ENCODE assay signal across 8 cellular contexts in genomic region chrX:101932249-101932570, GRCh38. TPM values are rescaled to one million over a fixed set of nuclear protein-coding genes. Genes with fewer than 3 reads are reported as not detected.
DNase-seq lines count a peak whose midpoint lies in the region; ATAC-seq and TF ChIP-seq lines count a peak whose summit lies in the region.

No MANE protein-coding gene starts in this region.

- DNase-seq in cardiac muscle cell (ENCODE audit: low read depth in 1 of 2, low spot score in 1 of 2) (no peak), Right ventricle myocardium inferior (ENCODE audit: missing footprints) (no peak), memory B cell (ENCODE audit: low spot score in 2 of 2) (no peak), type B pancreatic cell (ENCODE audit: extremely low spot score, unreplicated experiment) (no peak), COLO668 (lab: John Stamatoyannopoulos, UW; ENCODE audit: unreplicated experiment) (no peak), SIG-M5 (lab: John Stamatoyannopoulos, UW) (no peak)

- no peak for TF ChIP-seq CTCF in cardiac muscle cell (IDR thresholded peaks at IDR 0.05; ENCODE audit: low read depth, low read length)
- no peak for TF ChIP-seq CTCF in type B pancreatic cell (conservative IDR thresholded peaks at IDR 0.05)

- H3K4me3 Mint-ChIP-seq in activated naive CD8-positive, alpha-beta T cell = peak overlapping the region; percentile 88
- H3K4me3 Mint-ChIP-seq in memory B cell = peak overlapping the region; percentile 83
- H3K4me3 Mint-ChIP-seq in type B pancreatic cell = peak overlapping the region; percentile 87

- H3K4me3 ChIP-seq in cardiac muscle cell = peak overlapping the region; percentile 54

- peaks cover 24% of the 10 kb centered on the region for H3K4me1 Mint-ChIP-seq in activated naive CD8-positive, alpha-beta T cell (ENCODE audit: low read depth)
- H3K4me1 Mint-ChIP-seq in memory B cell = peaks cover 9% of the 10 kb centered on the region
- H3K4me1 Mint-ChIP-seq in type B pancreatic cell (ENCODE audit: unreplicated experiment) = no peaks in the 10 kb centered on the region

- H3K36me3 ChIP-seq in cardiac muscle cell = no peaks in the 10 kb centered on the region

- H3K9me3 ChIP-seq in cardiac muscle cell (ENCODE audit: low read depth) = no peaks in the 10 kb centered on the region

- no peak for ATAC-seq in Right ventricle myocardium inferior
- no peak for ATAC-seq in memory B cell (ENCODE audit: low read depth)
- ATAC-seq in GM21526 (IDR thresholded peaks at IDR 0.05; ENCODE audit: low FRiP score, unreplicated experiment) = no peak

- H3K27ac ChIP-seq in cardiac muscle cell = no peak overlapping the region

- peaks cover 4% of the 10 kb centered on the region for H3K9me3 Mint-ChIP-seq in activated naive CD8-positive, alpha-beta T cell (ENCODE audit: low read depth)
- H3K9me3 Mint-ChIP-seq in memory B cell = peaks cover 7% of the 10 kb centered on the region
- peaks cover 4% of the 10 kb centered on the region for H3K9me3 Mint-ChIP-seq in type B pancreatic cell

- no peaks in the 10 kb centered on the region for H3K4me1 ChIP-seq in cardiac muscle cell (ENCODE audit: low read depth)

- intact Hi-C loops in Right ventricle myocardium inferior (cut with DNase I) = loop anchor here (10.0 kb wide), 1 partner anchor 517 kb away; no protein-coding TSS in a partner anchor

- no peaks in the 10 kb centered on the region for H3K27me3 ChIP-seq in cardiac muscle cell

- H3K27ac Mint-ChIP-seq in activated naive CD8-positive, alpha-beta T cell = peak overlapping the region; percentile 94
- peak overlapping the region; percentile 96 for H3K27ac Mint-ChIP-seq in memory B cell
- H3K27ac Mint-ChIP-seq in type B pancreatic cell = peak overlapping the region; percentile 57

- H3K27me3 Mint-ChIP-seq in activated naive CD8-positive, alpha-beta T cell = no peaks in the 10 kb centered on the region
- no peaks in the 10 kb centered on the region for H3K27me3 Mint-ChIP-seq in memory B cell
- no peaks in the 10 kb centered on the region for H3K27me3 Mint-ChIP-seq in type B pancreatic cell

- H3K36me3 Mint-ChIP-seq in activated naive CD8-positive, alpha-beta T cell = no peaks in the 10 kb centered on the region
- H3K36me3 Mint-ChIP-seq in memory B cell (peaks cover 2% of the 10 kb centered on the region), type B pancreatic cell (no peaks in the 10 kb centered on the region)

RNA-seq across cellular contexts. Expression of gene ZMAT1, which starts 0.4 kb away (rescaled TPM):
- total RNA-seq in cardiac muscle cell = 3.5 and 7.3 TPM in 2 replicates
- 5.1 and 8.2 TPM in 2 replicates for polyA plus RNA-seq in cardiac muscle cell
- total RNA-seq in Right ventricle myocardium inferior = 4.2 TPM
- total RNA-seq in type B pancreatic cell (ENCODE audit: low replicate concordance) = 1.6 and 4.7 TPM in 2 replicates
